ENCODE assay signal across 8 cellular contexts in the genomic region with DNA sequence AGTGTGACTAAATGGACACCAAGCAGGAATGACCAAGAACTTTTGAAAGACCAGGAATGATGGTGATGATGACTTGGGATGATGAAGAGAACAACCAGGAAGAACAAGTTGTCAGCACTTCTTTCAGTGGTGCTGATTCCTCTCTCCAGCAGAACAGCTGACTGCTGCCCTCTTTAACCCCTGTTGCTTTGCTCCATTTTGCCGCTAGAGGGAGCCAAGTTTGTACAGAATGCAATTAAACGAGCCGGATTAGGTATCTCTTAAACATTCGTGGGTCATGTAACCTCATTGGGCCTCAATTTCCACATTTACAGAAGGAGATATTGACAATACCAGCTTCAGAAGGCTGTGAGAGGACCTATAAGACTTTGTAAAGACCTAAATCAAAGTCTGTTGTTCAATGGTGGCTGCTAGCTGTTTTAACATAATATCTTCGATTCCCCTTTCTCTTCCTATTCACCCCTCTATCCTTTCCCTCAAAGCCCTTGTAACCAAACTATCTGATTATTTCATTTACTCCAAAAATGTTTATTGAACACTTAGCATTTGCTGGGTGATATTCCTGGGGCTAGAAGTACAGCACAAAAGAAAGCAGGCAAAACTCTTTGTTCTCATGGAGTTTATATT. TPM values are rescaled to one million over a fixed set of nuclear protein-coding genes. Genes with fewer than 3 reads are reported as not detected.
A peak's percentile ranks its signal among the peaks of the same experiment; 100 is the strongest.
DNase-seq lines count a peak whose midpoint lies in the region; ATAC-seq and TF ChIP-seq lines count a peak whose summit lies in the region.

No MANE protein-coding gene starts in this region.

- dilution Hi-C loops in IMR-90 (cut with HindIII; ENCODE audit: low sequenced_read_pairs, unreplicated experiment), result no loop called here

- no peaks in the 10 kb centered on the region for H3K36me3 Mint-ChIP-seq in activated naive CD4-positive, alpha-beta T cell treated with anti-CD3 and anti-CD28 coated beads for 36 hours (ENCODE audit: low read depth)

- peak; percentile 48 for DNase-seq in IMR-90
- DNase-seq in SHP77 treated with DMSO at 0.1 percent for 48 hours (lab: John Stamatoyannopoulos, UW), result peak; percentile 70
- DNase-seq in activated naive CD4-positive, alpha-beta T cell treated with anti-CD3 and anti-CD28 coated beads for 36 hours, result peak; percentile 87
- peak; percentile 0 to 49 for DNase-seq in cardiac muscle cell (ENCODE audit: low read depth in 1 of 2, low spot score in 1 of 2)
- peak; percentile 47 for DNase-seq in retina

- H3K4me3 ChIP-seq in DOHH2 (ENCODE audit: low read length) (no peak overlapping the region), IMR-90 (ENCODE audit: insufficient read depth, low read depth, low read length) (no peak overlapping the region), cardiac muscle cell (no peak overlapping the region)

- H4K20me1 ChIP-seq in DOHH2 (ENCODE audit: control insufficient read depth, insufficient read depth, low read depth, low read length) (no peaks in the 10 kb centered on the region), IMR-90 (ENCODE audit: insufficient read depth, low read length) (no peaks in the 10 kb centered on the region)

- H3K27me3 Mint-ChIP-seq in activated naive CD4-positive, alpha-beta T cell treated with anti-CD3 and anti-CD28 coated beads for 36 hours (ENCODE audit: low read depth), result peaks cover 10% of the 10 kb centered on the region

- H3K9me3 ChIP-seq in DOHH2 (ENCODE audit: control insufficient read depth, insufficient read depth, low read length) (no peaks in the 10 kb centered on the region), IMR-90 (ENCODE audit: control insufficient read depth, insufficient read depth, low read length) (no peaks in the 10 kb centered on the region), cardiac muscle cell (ENCODE audit: low read depth) (no peaks in the 10 kb centered on the region)

- in situ Hi-C loops in IMR-90 (cut with MboI; ENCODE audit: low sequenced_read_pairs), result no loop called here

- H3K79me1 ChIP-seq in IMR-90 (ENCODE audit: low read depth in 1 of 2, low read length in 2 of 2), result no peaks in the 10 kb centered on the region

- no peak overlapping the region for H2AK5ac ChIP-seq in IMR-90 (ENCODE audit: low read depth, low read length)

- H3K56ac ChIP-seq in IMR-90 (ENCODE audit: extremely low read depth, insufficient read depth, low read length), result no peak overlapping the region

- H3K9me1 ChIP-seq in IMR-90 (ENCODE audit: insufficient read depth, low read length), result no peaks in the 10 kb centered on the region

- H2BK20ac ChIP-seq in IMR-90 (ENCODE audit: low read depth, low read length), result no peak overlapping the region

- no peak overlapping the region for H4K5ac ChIP-seq in IMR-90 (ENCODE audit: low read depth, low read length)

- H3K4me1 ChIP-seq in DOHH2 (ENCODE audit: control insufficient read depth, low read length) (no peaks in the 10 kb centered on the region), IMR-90 (ENCODE audit: control insufficient read depth, insufficient read depth, low read length) (no peaks in the 10 kb centered on the region), cardiac muscle cell (ENCODE audit: low read depth) (no peaks in the 10 kb centered on the region)

- no peaks in the 10 kb centered on the region for H3K79me2 ChIP-seq in DOHH2 (ENCODE audit: control insufficient read depth, low read length)

- no peak overlapping the region for H3K27ac Mint-ChIP-seq in activated naive CD4-positive, alpha-beta T cell treated with anti-CD3 and anti-CD28 coated beads for 36 hours

- POLR2A ChIA-PET in IMR-90 (lab: Charles Lee; ENCODE audit: unreplicated experiment), result no interaction called here

- H3K23ac ChIP-seq in IMR-90 (ENCODE audit: low read depth, low read length), result no peak overlapping the region

- no peak overlapping the region for H3K14ac ChIP-seq in IMR-90 (replicated peaks; ENCODE audit: low read depth, low read length)

- H2AK9ac ChIP-seq in IMR-90 (replicated peaks; ENCODE audit: low read depth, low read length, poor library complexity), result no peak overlapping the region

- H3K9me3 Mint-ChIP-seq in activated naive CD4-positive, alpha-beta T cell treated with anti-CD3 and anti-CD28 coated beads for 36 hours, result no peaks in the 10 kb centered on the region

- no peak overlapping the region for H3K27ac ChIP-seq in DOHH2 (ENCODE audit: low read depth, low read length)
- H3K27ac ChIP-seq in IMR-90 (ENCODE audit: insufficient read depth, low read length), result no peak overlapping the region
- H3K27ac ChIP-seq in cardiac muscle cell, result no peak overlapping the region

- H3K4me2 ChIP-seq in DOHH2 (ENCODE audit: low read length), result no peak overlapping the region
- H3K4me2 ChIP-seq in IMR-90 (ENCODE audit: low read depth, low read length), result no peak overlapping the region

- WGBS in IMR-90 (ENCODE audit: extremely low coverage in 2 of 2, insufficient read length in 1 of 2), 2 experiments, result no CpG with 5 or more reads among the region's 5 CpGs

- no peak overlapping the region for H3K9ac ChIP-seq in IMR-90 (ENCODE audit: low read depth, low read length)

- intact Hi-C loops in IMR-90 (cut with micrococcal nuclease), result loop anchor here (2.0 to 10.0 kb wide), 3 partner anchors 135 to 1227 kb away; no protein-coding TSS in a partner anchor
- intact Hi-C loops in activated naive CD4-positive, alpha-beta T cell treated with anti-CD3 and anti-CD28 coated beads for 36 hours (cut with micrococcal nuclease), result loop anchor here (1.0 to 10.0 kb wide), 4 partner anchors 135 to 1687 kb away; no protein-coding TSS in a partner anchor

- H3F3A ChIP-seq in DOHH2 (ENCODE audit: control insufficient read depth, insufficient read depth), result no peaks in the 10 kb centered on the region

- no peak overlapping the region for H3K4me3 Mint-ChIP-seq in activated naive CD4-positive, alpha-beta T cell treated with anti-CD3 and anti-CD28 coated beads for 36 hours

- peak; percentile 70 for TF ChIP-seq RAD21 in IMR-90 (IDR thresholded peaks at IDR 0.05; ENCODE audit: low read length)

- no peak overlapping the region for H2BK5ac ChIP-seq in IMR-90 (ENCODE audit: low read depth, low read length, poor library complexity, severe bottlenecking)

- BruUV-seq in IMR-90 (replicated peaks; lab: Mats Ljungman, UMichigan), result no TSS peak

- no peak overlapping the region for H2BK15ac ChIP-seq in IMR-90 (ENCODE audit: low read depth, low read length)

- CTCF ChIA-PET in IMR-90 (lab: Yijun Ruan, JAX), result interaction anchor here (0.5 to 1.2 kb wide), 8 partner anchors 9 to 443 kb away, joined by 3 to 5 read pairs (median 4); no protein-coding TSS in a partner anchor
- CTCF ChIA-PET in activated naive CD4-positive, alpha-beta T cell treated with anti-CD3 and anti-CD28 coated beads for 36 hours (lab: Charles Lee), result interaction anchor here (0.6 to 2.9 kb wide), 6 partner anchors 9 to 1689 kb away, joined by 3 to 13 read pairs (median 4); no protein-coding TSS in a partner anchor

- no peak overlapping the region for H2BK120ac ChIP-seq in IMR-90 (ENCODE audit: low read depth, low read length)

- TF ChIP-seq CTCF in DOHH2 (IDR thresholded peaks at IDR 0.05; ENCODE audit: low read depth, low read length, poor library complexity, severe bottlenecking), result peak; percentile 94
- peak; percentile 79 for TF ChIP-seq CTCF in IMR-90 (conservative IDR thresholded peaks at IDR 0.05; ENCODE audit: low read depth, low read length)
- peak; percentile 78 for TF ChIP-seq CTCF in cardiac muscle cell (IDR thresholded peaks at IDR 0.05; ENCODE audit: low read depth, low read length)

- ATAC-seq in GM21526 (IDR thresholded peaks at IDR 0.05; ENCODE audit: low FRiP score, unreplicated experiment), result peak; percentile 85
- ATAC-seq in IMR-90 (ENCODE audit: low read depth), result peak; percentile 90
- no peak for ATAC-seq in GM21447 (IDR thresholded peaks at IDR 0.05; ENCODE audit: unreplicated experiment)

- H3K4ac ChIP-seq in IMR-90 (ENCODE audit: low read depth, low read length), result no peak overlapping the region

- H3K18ac ChIP-seq in IMR-90 (ENCODE audit: low read depth, low read length), result no peak overlapping the region

- H3K27me3 ChIP-seq in DOHH2 (ENCODE audit: control insufficient read depth, low read length) (no peaks in the 10 kb centered on the region), IMR-90 (ENCODE audit: control insufficient read depth, insufficient read depth, low read length) (no peaks in the 10 kb centered on the region), cardiac muscle cell (no peaks in the 10 kb centered on the region)

- H2AFZ ChIP-seq in IMR-90 (replicated peaks; ENCODE audit: low read length, poor library complexity), result no peak overlapping the region

- no peak for TF ChIP-seq POLR2A in IMR-90 (IDR thresholded peaks at IDR 0.05; ENCODE audit: low read depth, low read length)

- H4K91ac ChIP-seq in IMR-90 (ENCODE audit: insufficient read depth, low read depth, low read length), result no peak overlapping the region

- H3K36me3 ChIP-seq in DOHH2 (ENCODE audit: control insufficient read depth, low read length) (no peaks in the 10 kb centered on the region), IMR-90 (ENCODE audit: control insufficient read depth, insufficient read depth, low read length) (no peaks in the 10 kb centered on the region), cardiac muscle cell (no peaks in the 10 kb centered on the region)

- no peak overlapping the region for H4K8ac ChIP-seq in IMR-90 (ENCODE audit: low read depth in 2 of 2, low read length in 2 of 2)

- H3K9me2 ChIP-seq in DOHH2 (replicated peaks; ENCODE audit: control insufficient read depth, low read length), result no peaks in the 10 kb centered on the region

- H3K4me1 Mint-ChIP-seq in activated naive CD4-positive, alpha-beta T cell treated with anti-CD3 and anti-CD28 coated beads for 36 hours (ENCODE audit: low read depth), result no peaks in the 10 kb centered on the region

RNA-seq across cellular contexts. Expression of a gene that starts 1.9 kb away (rescaled TPM):
- total RNA-seq in IMR-90 (2012; rRNA removed) (not detected in 2 replicates), cardiac muscle cell (not detected in 2 replicates)
- polyA plus RNA-seq in IMR-90 (2012; rRNA removed) (not detected in 2 replicates), cardiac muscle cell (not detected in 2 replicates)
- not detected in 2 replicates for polyA plus RNA-seq in IMR-90 (2012; cell fraction: cytosol; rRNA removed)
- polyA plus RNA-seq in IMR-90 (2012; cell fraction: nucleus; rRNA removed; ENCODE audit: low replicate concordance), result not detected in 2 replicates
- total RNA-seq in activated naive CD4-positive, alpha-beta T cell treated with anti-CD3 and anti-CD28 coated beads for 36 hours, result not detected

RNA-seq across cellular contexts. Expression of a gene that starts 16.8 kb away (rescaled TPM):
- total RNA-seq in IMR-90 (2012; rRNA removed) (not detected in 2 replicates), cardiac muscle cell (not detected in 2 replicates)
- polyA plus RNA-seq in IMR-90 (2012; rRNA removed) (not detected in 2 replicates), cardiac muscle cell (not detected in 2 replicates)
- not detected in 2 replicates for polyA plus RNA-seq in IMR-90 (2012; cell fraction: cytosol; rRNA removed)
- polyA plus RNA-seq in IMR-90 (2012; cell fraction: nucleus; rRNA removed; ENCODE audit: low replicate concordance), result not detected in 2 replicates
- total RNA-seq in activated naive CD4-positive, alpha-beta T cell treated with anti-CD3 and anti-CD28 coated beads for 36 hours, result not detected

RNA-seq across cellular contexts. Expression of a gene that starts 44.2 kb away (rescaled TPM):
- not detected in 2 replicates for total RNA-seq in IMR-90 (2012; rRNA removed)
- not detected in 2 replicates for polyA plus RNA-seq in IMR-90 (2012; rRNA removed)
- not detected in 2 replicates for polyA plus RNA-seq in IMR-90 (2012; cell fraction: cytosol; rRNA removed)
- polyA plus RNA-seq in IMR-90 (2012; cell fraction: nucleus; rRNA removed; ENCODE audit: low replicate concordance), result not detected in 2 replicates
- not detected for total RNA-seq in activated naive CD4-positive, alpha-beta T cell treated with anti-CD3 and anti-CD28 coated beads for 36 hours
- total RNA-seq in cardiac muscle cell, result not detected in 2 replicates
- not detected in 2 replicates for polyA plus RNA-seq in cardiac muscle cell

RNA-seq across cellular contexts. Expression of a gene that starts 58.4 kb away (rescaled TPM):
- total RNA-seq in IMR-90 (2012; rRNA removed), result not detected in 2 replicates
- not detected in 2 replicates for polyA plus RNA-seq in IMR-90 (2012; rRNA removed)
- polyA plus RNA-seq in IMR-90 (2012; cell fraction: cytosol; rRNA removed), result not detected in 2 replicates
- polyA plus RNA-seq in IMR-90 (2012; cell fraction: nucleus; rRNA removed; ENCODE audit: low replicate concordance), result not detected in 2 replicates
- total RNA-seq in activated naive CD4-positive, alpha-beta T cell treated with anti-CD3 and anti-CD28 coated beads for 36 hours, result not detected
- total RNA-seq in cardiac muscle cell, result not detected in 2 replicates
- polyA plus RNA-seq in cardiac muscle cell, result not detected in 2 replicates

Comparison
In these comparisons a context has a peak if more than half of its experiments do, and no peak if none do; other contexts are left out.
1. DNase-seq: peak in every context shown above with its lines; median percentile 87 in activated naive CD4-positive, alpha-beta T cell treated with anti-CD3 and anti-CD28 coated beads for 36 hours; 70 in SHP77 treated with DMSO at 0.1 percent for 48 hours; 48 in IMR-90; 47 in retina; 24 in cardiac muscle cell.